In the genomic region with DNA sequence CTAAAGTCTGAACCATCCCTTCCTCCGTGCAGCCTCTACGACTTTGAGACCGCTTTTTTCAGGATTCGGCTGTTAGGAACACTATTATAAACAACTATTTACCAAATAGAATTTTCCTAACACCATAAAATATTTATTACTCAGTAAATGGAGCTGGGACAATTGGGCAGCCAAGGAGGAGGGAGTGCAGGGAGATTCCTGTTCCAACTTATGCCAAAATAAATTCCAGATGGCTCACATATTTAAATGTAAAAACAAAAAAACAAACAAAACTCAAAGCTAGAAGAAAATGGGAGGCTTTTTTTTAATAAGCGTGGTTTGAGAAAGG, we compare ENCODE assay signal across 1 cellular context.
TF ChIP-seq lines count a peak whose summit lies in the region.

No MANE protein-coding gene starts in this region.

TF ChIP-seq in WTC11, 78 proteins besides CTCF, POLR2A, EP300 and RAD21 (continued from another document):
- TF ChIP-seq, protein P1, sequence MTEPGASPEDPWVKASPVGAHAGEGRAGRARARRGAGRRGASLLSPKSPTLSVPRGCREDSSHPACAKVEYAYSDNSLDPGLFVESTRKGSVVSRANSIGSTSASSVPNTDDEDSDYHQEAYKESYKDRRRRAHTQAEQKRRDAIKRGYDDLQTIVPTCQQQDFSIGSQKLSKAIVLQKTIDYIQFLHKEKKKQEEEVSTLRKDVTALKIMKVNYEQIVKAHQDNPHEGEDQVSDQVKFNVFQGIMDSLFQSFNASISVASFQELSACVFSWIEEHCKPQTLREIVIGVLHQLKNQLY (CRISPR knock-in tag; IDR thresholded peaks at IDR 0.05), result no peak
- TF ChIP-seq NFYB (CRISPR knock-in tag; conservative IDR thresholded peaks at IDR 0.05; ENCODE audit: low read depth) (no peak), ZNF219 (CRISPR knock-in tag; IDR thresholded peaks at IDR 0.05; ENCODE audit: borderline replicate concordance) (no peak), JUN (CRISPR knock-in tag; IDR thresholded peaks at IDR 0.05) (no peak), PRRX2 (CRISPR knock-in tag; IDR thresholded peaks at IDR 0.05) (no peak)
